22 cellular contexts compared by ENCODE assay signal in the genomic region with DNA sequence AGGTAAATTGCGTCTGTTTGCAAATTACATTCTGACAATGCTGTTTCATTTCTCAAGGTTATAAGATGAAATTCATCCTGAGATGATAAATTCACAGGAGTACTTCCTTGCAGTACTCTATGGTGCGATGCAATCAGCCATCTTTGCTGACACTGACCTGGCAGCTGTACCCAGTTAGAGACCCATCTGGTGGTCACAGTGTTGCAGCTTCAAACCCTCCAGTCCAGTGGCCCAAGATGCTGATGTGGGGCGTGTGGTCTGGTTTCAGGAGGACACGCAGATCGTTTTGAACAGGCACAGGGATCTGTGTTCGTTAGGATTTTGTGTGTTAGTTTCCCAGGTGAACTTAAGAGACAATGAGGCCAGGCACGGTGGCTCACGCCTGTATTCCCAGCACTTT.
"Had no signal": no experiment of that assay in that cellular context is flagged by ENCODE, and none has a peak within 500 bp of the region (broad histone marks: within the 10 kb centered on the region; RNA-seq: fewer than 3 reads in every experiment).

No MANE protein-coding gene starts in this region.

- FAIRE-seq: islet of Langerhans, kidney had no signal

- ATAC-seq: left colon; left lung; natural killer cell; stimulated activated memory B cell treated with anti-CD40 and anti-IgM and Interleukin-4, amounts not matched to agents 10 μg/mL and 1 μg/mL and 100 μg/mL, for 72 hours had no signal

- DNase-seq: immature natural killer cell; kidney; left colon; left lung; lower lobe of right lung; mesendoderm; naive B cell; natural killer cell; nephron progenitor cell; right lobe of liver; stimulated activated CD4-positive, alpha-beta T cell treated with anti-CD3 and anti-CD28 coated beads, Interleukin-1b, Interleukin-23, amount 100 ng/mL, for 48 hours; stimulated activated CD4-positive, alpha-beta T cell treated with anti-CD3 and anti-CD28 coated beads, Interleukin-2, amount 100 ng/mL, for 48 hours; stimulated activated CD4-positive, alpha-beta T cell treated with anti-CD3 and anti-CD28 coated beads, Interleukin-4, amount 100 ng/mL, for 4 hours; stimulated activated CD8-positive, alpha-beta memory T cell treated with anti-CD3 and anti-CD28 coated beads, Interleukin-4, amount 100 ng/mL, for 48 hours; stimulated activated naive CD4-positive, alpha-beta T cell treated with Interleukin-2 at 50 U/mL for 16 hours; stimulated activated naive CD8-positive, alpha-beta T cell treated with anti-CD3 and anti-CD28 coated beads, Interleukin-15, amount 100 ng/mL, for 72 hours; uterus had no signal

- H3K27ac ChIP-seq: left lung, lower lobe of right lung, right atrium auricular region, right lobe of liver, tibial nerve, uterus had no signal

- H3K4me1 ChIP-seq: left lung, lower lobe of right lung, right atrium auricular region, right lobe of liver, tibial nerve, uterus had no signal

- H3K4me3 ChIP-seq: left lung, lower lobe of right lung, right atrium auricular region, right lobe of liver, smooth muscle cell, tibial nerve, uterus had no signal

- H3K4me2 ChIP-seq: smooth muscle cell had no signal

- H3K36me3 ChIP-seq: left lung, lower lobe of right lung, right atrium auricular region, right lobe of liver, tibial nerve, uterus had no signal

- H3K27me3 ChIP-seq: right atrium auricular region, right lobe of liver, tibial nerve, uterus had no signal

- H3K9me3 ChIP-seq: right lobe of liver had no signal
